Comparison of ENCODE assay signal across 25 cellular contexts in the genomic region with DNA sequence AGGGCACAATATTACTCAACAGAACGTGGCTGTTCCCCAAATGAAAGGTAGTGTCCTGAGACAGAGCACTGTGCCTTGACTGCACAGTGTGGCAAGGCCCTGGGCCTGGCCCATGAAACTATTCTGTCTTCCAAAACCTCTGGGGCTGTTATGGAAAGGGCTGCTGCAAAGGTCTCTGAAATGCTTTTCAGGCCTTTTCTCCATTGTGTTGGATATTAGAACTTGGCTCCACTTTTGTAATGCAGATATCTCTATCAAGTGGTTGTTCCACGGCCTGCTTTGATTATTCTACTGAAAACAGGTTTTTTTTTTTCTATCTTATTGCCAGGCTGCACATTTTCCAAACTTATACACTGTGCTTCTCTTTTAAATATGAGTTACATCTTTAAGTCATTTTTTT.
"Had no signal": no experiment of that assay in that cellular context is flagged by ENCODE, and none has a peak within 500 bp of the region (broad histone marks: within the 10 kb centered on the region; RNA-seq: fewer than 3 reads in every experiment).

No MANE protein-coding gene starts in this region.

- H3K27ac ChIP-seq: gastrocnemius medialis, left lung, neural progenitor cell, parathyroid adenoma, prostate gland, right atrium auricular region, stomach, thyroid gland, vagina had no signal

- H3K27me3 Mint-ChIP-seq: naive thymus-derived CD4-positive, alpha-beta T cell had no signal

- H3K27me3 ChIP-seq: gastrocnemius medialis, left lung, neural progenitor cell, right atrium auricular region, stomach, thyroid gland, vagina had no signal

- H3K9me3 ChIP-seq: gastrocnemius medialis, prostate gland, right atrium auricular region, thyroid gland, vagina had no signal

- H3K4me3 Mint-ChIP-seq: naive thymus-derived CD4-positive, alpha-beta T cell; nephron; neural progenitor cell had no signal

- H3K36me3 Mint-ChIP-seq: naive thymus-derived CD4-positive, alpha-beta T cell; neural progenitor cell had no signal

- DNase-seq: cortex of kidney; foreskin fibroblast; gastrocnemius medialis; head of caudate nucleus; left cardiac atrium; left lung; mesenchymal stem cell; midbrain; naive thymus-derived CD4-positive, alpha-beta T cell; stimulated activated CD4-positive, alpha-beta T cell treated with anti-CD3 and anti-CD28 coated beads, Interleukin-12 subunit alpha, Interleukin-12 subunit beta, amount 100 ng/mL, for 4 hours; stimulated activated CD4-positive, alpha-beta T cell treated with anti-CD3 and anti-CD28 coated beads, Interleukin-1b, Interleukin-23, amount 100 ng/mL, for 48 hours; stimulated activated CD4-positive, alpha-beta T cell treated with anti-CD3 and anti-CD28 coated beads, Interleukin-4, amount 100 ng/mL, for 1 hour; stimulated activated CD8-positive, alpha-beta memory T cell treated with anti-CD3 and anti-CD28 coated beads, Interleukin-4, amount 100 ng/mL, for 48 hours; stimulated activated naive CD4-positive, alpha-beta T cell treated with Interleukin-2 at 50 U/mL for 16 hours; stomach; thyroid gland; trophoblast cell had no signal

- H3K4me1 ChIP-seq: gastrocnemius medialis, left lung, neural progenitor cell, parathyroid adenoma, prostate gland, right atrium auricular region, stomach, thyroid gland, vagina had no signal

- H3K4me1 Mint-ChIP-seq: naive thymus-derived CD4-positive, alpha-beta T cell; nephron; neural progenitor cell had no signal

- ATAC-seq: gastrocnemius medialis; left cardiac atrium; left lung; naive thymus-derived CD4-positive, alpha-beta T cell; sciatic nerve had no signal

- H3K36me3 ChIP-seq: gastrocnemius medialis, left lung, neural progenitor cell, prostate gland, right atrium auricular region, stomach, thyroid gland, vagina had no signal

- H3K27ac Mint-ChIP-seq: nephron, neural progenitor cell had no signal

- H3K4me3 ChIP-seq: gastrocnemius medialis, left lung, neural progenitor cell, prostate gland, right atrium auricular region, smooth muscle cell, stomach, thyroid gland, vagina had no signal

- H3K9me3 Mint-ChIP-seq: nephron, neural progenitor cell had no signal

- H3K9ac ChIP-seq: neural progenitor cell, parathyroid adenoma had no signal
